Comparison of ENCODE assay signal across 24 cellular contexts in genomic region chr7:117592011-117592635, GRCh38.
"Had no signal": no experiment of that assay in that cellular context is flagged by ENCODE, and none has a peak within 500 bp of the region (broad histone marks: within the 10 kb centered on the region; RNA-seq: fewer than 3 reads in every experiment).

No MANE protein-coding gene starts in this region.

- DNase-seq: effector memory CD8-positive, alpha-beta T cell; gastrocnemius medialis; heart right ventricle; kidney; left cardiac atrium; left ventricle myocardium superior; mesendoderm; naive B cell; psoas muscle; retina; right lobe of liver; stimulated activated CD4-positive, alpha-beta T cell treated with anti-CD3 and anti-CD28 coated beads, Interleukin-4, amount 100 ng/mL, for 1 hour; stimulated activated CD8-positive, alpha-beta memory T cell treated with anti-CD3 and anti-CD28 coated beads, Interleukin-4, amount 100 ng/mL, for 48 hours; tibial artery; upper lobe of left lung had no signal

- H3K4me3 ChIP-seq: esophagus muscularis mucosa, gastrocnemius medialis, heart right ventricle, lung, psoas muscle, right lobe of liver, tibial artery, upper lobe of left lung, vagina had no signal

- H3K36me3 ChIP-seq: esophagus muscularis mucosa, gastrocnemius medialis, heart right ventricle, neutrophil, right lobe of liver, tibial artery, upper lobe of left lung, vagina had no signal

- H3K27me3 ChIP-seq: esophagus muscularis mucosa, gastrocnemius medialis, heart right ventricle, neutrophil, right lobe of liver, tibial artery, upper lobe of left lung, vagina had no signal

- H3K27ac ChIP-seq: epithelial cell of prostate, esophagus muscularis mucosa, gastrocnemius medialis, heart right ventricle, neutrophil, psoas muscle, right lobe of liver, tibial artery, upper lobe of left lung, vagina had no signal

- ATAC-seq: effector memory CD8-positive, alpha-beta T cell; gastrocnemius medialis; heart right ventricle; left cardiac atrium; left ventricle myocardium superior; psoas muscle; right lobe of liver; stimulated activated effector memory CD8-positive, alpha-beta T cell treated with anti-CD3 and anti-CD28 coated beads, Interleukin-12 subunit alpha, Interleukin-12 subunit beta, amount 100 ng/mL, for 72 hours had no signal

- H3K9me3 Mint-ChIP-seq: dendritic cell treated with granulocyte-macrophage colony-stimulating factor and Interleukin-4, amounts not matched to agents 40 ng/mL and 50 ng/mL, for 4 days; effector memory CD8-positive, alpha-beta T cell; nephron; stimulated activated naive CD8-positive, alpha-beta T cell treated with anti-CD3 and anti-CD28 coated beads, Interleukin-15, Interleukin-2, amounts not matched to agents 100 ng/mL and 50 ng/mL, for 24 hours had no signal

- H3K4me3 Mint-ChIP-seq: dendritic cell treated with granulocyte-macrophage colony-stimulating factor and Interleukin-4, amounts not matched to agents 40 ng/mL and 50 ng/mL, for 4 days; effector memory CD8-positive, alpha-beta T cell; naive B cell; nephron; stimulated activated effector memory CD8-positive, alpha-beta T cell treated with anti-CD3 and anti-CD28 coated beads, Interleukin-12 subunit alpha, Interleukin-12 subunit beta, amount 100 ng/mL, for 72 hours; stimulated activated naive CD8-positive, alpha-beta T cell treated with anti-CD3 and anti-CD28 coated beads, Interleukin-15, Interleukin-2, amounts not matched to agents 100 ng/mL and 50 ng/mL, for 24 hours had no signal

- H3K9me3 ChIP-seq: esophagus muscularis mucosa, gastrocnemius medialis, heart right ventricle, neutrophil, psoas muscle, right lobe of liver, tibial artery, vagina had no signal

- H3K27me3 Mint-ChIP-seq: dendritic cell treated with granulocyte-macrophage colony-stimulating factor and Interleukin-4, amounts not matched to agents 40 ng/mL and 50 ng/mL, for 4 days; effector memory CD8-positive, alpha-beta T cell; naive B cell; stimulated activated naive CD8-positive, alpha-beta T cell treated with anti-CD3 and anti-CD28 coated beads, Interleukin-15, Interleukin-2, amounts not matched to agents 100 ng/mL and 50 ng/mL, for 24 hours had no signal

- H3K4me1 ChIP-seq: esophagus muscularis mucosa, gastrocnemius medialis, heart right ventricle, psoas muscle, tibial artery, vagina had no signal

- H3K27ac Mint-ChIP-seq: dendritic cell treated with granulocyte-macrophage colony-stimulating factor and Interleukin-4, amounts not matched to agents 40 ng/mL and 50 ng/mL, for 4 days; effector memory CD8-positive, alpha-beta T cell; nephron; stimulated activated effector memory CD8-positive, alpha-beta T cell treated with anti-CD3 and anti-CD28 coated beads, Interleukin-12 subunit alpha, Interleukin-12 subunit beta, amount 100 ng/mL, for 72 hours; stimulated activated naive CD8-positive, alpha-beta T cell treated with anti-CD3 and anti-CD28 coated beads, Interleukin-15, Interleukin-2, amounts not matched to agents 100 ng/mL and 50 ng/mL, for 24 hours had no signal

- H3K36me3 Mint-ChIP-seq: naive B cell; stimulated activated effector memory CD8-positive, alpha-beta T cell treated with anti-CD3 and anti-CD28 coated beads, Interleukin-12 subunit alpha, Interleukin-12 subunit beta, amount 100 ng/mL, for 72 hours had no signal

- H3K4me1 Mint-ChIP-seq: naive B cell; nephron; stimulated activated effector memory CD8-positive, alpha-beta T cell treated with anti-CD3 and anti-CD28 coated beads, Interleukin-12 subunit alpha, Interleukin-12 subunit beta, amount 100 ng/mL, for 72 hours had no signal
